In genomic region chr6:144008501-144009245, GRCh38 we compare ENCODE assay signal across 8 cellular contexts. TPM values are rescaled to one million over a fixed set of nuclear protein-coding genes. Genes with fewer than 3 reads are reported as not detected.
A peak's percentile ranks its signal among the peaks of the same experiment; 100 is the strongest.
DNase-seq lines count a peak whose midpoint lies in the region; ATAC-seq and TF ChIP-seq lines count a peak whose summit lies in the region.

No MANE protein-coding gene starts in this region.

- peaks cover 9% of the 10 kb centered on the region for H3K4me1 Mint-ChIP-seq in activated T-helper 2 cell treated with anti-CD3 and anti-CD28 coated beads, Interferon-gamma antibody, Interleukin-2, Interleukin-4, amounts not matched to agents 10 μg/mL and 5 μg/mL and 100 μg/mL, durations not matched to agents 14 hours and 24 hours and 36 hours (ENCODE audit: low read depth)
- H3K4me1 Mint-ChIP-seq in immature natural killer cell, result peaks cover 0 to 4% of the 10 kb centered on the region in 2 donors

- ATAC-seq in Right ventricle myocardium inferior (peak; percentile 27), HG03565 (IDR thresholded peaks at IDR 0.05; ENCODE audit: unreplicated experiment) (no peak)

- H3K4me3 Mint-ChIP-seq in activated T-helper 2 cell treated with anti-CD3 and anti-CD28 coated beads, Interferon-gamma antibody, Interleukin-2, Interleukin-4, amounts not matched to agents 10 μg/mL and 5 μg/mL and 100 μg/mL, durations not matched to agents 14 hours and 24 hours and 36 hours (ENCODE audit: low read depth), result peak overlapping the region; percentile 63
- H3K4me3 Mint-ChIP-seq in immature natural killer cell, result peak overlapping the region; percentile 58 to 69 (median 62)

- H3K4me1 ChIP-seq in suprapubic skin, result no peaks in the 10 kb centered on the region

- TF ChIP-seq POLR2A in suprapubic skin (IDR thresholded peaks at IDR 0.05), result no peak

- H3K27me3 ChIP-seq in suprapubic skin, result no peaks in the 10 kb centered on the region

- no peak for TF ChIP-seq EP300 in suprapubic skin (IDR thresholded peaks at IDR 0.05)

- H3K9me3 Mint-ChIP-seq in activated T-helper 2 cell treated with anti-CD3 and anti-CD28 coated beads, Interferon-gamma antibody, Interleukin-2, Interleukin-4, amounts not matched to agents 10 μg/mL and 5 μg/mL and 100 μg/mL, durations not matched to agents 14 hours and 24 hours and 36 hours, result no peaks in the 10 kb centered on the region
- no peaks in the 10 kb centered on the region for H3K9me3 Mint-ChIP-seq in immature natural killer cell

- H3K27me3 Mint-ChIP-seq in activated T-helper 2 cell treated with anti-CD3 and anti-CD28 coated beads, Interferon-gamma antibody, Interleukin-2, Interleukin-4, amounts not matched to agents 10 μg/mL and 5 μg/mL and 100 μg/mL, durations not matched to agents 14 hours and 24 hours and 36 hours (ENCODE audit: low read depth), result peaks cover 36% of the 10 kb centered on the region
- H3K27me3 Mint-ChIP-seq in immature natural killer cell (ENCODE audit: low read depth in 3 of 3), result peaks cover 3 to 15% (median 7%) of the 10 kb centered on the region in 3 donors

- no peak for TF ChIP-seq CTCF in suprapubic skin (IDR thresholded peaks at IDR 0.05)

- H3K4me3 ChIP-seq in suprapubic skin, result peak overlapping the region; percentile 70

- no peak overlapping the region for H3K27ac Mint-ChIP-seq in activated T-helper 2 cell treated with anti-CD3 and anti-CD28 coated beads, Interferon-gamma antibody, Interleukin-2, Interleukin-4, amounts not matched to agents 10 μg/mL and 5 μg/mL and 100 μg/mL, durations not matched to agents 14 hours and 24 hours and 36 hours
- no peak overlapping the region for H3K27ac Mint-ChIP-seq in immature natural killer cell

- peak overlapping the region; percentile 89 for H3K27ac ChIP-seq in suprapubic skin

- no peaks in the 10 kb centered on the region for H3K9me3 ChIP-seq in suprapubic skin

- intact Hi-C loops in Right ventricle myocardium inferior (cut with DNase I) (loop anchor here (5.0 kb wide), 1 partner anchor 331 kb away; the partner anchor contains the start of gene PHACTR2), cardiac septum (cut with DNase I) (loop anchor here (10.0 kb wide), 1 partner anchor 334 kb away; the partner anchor contains the start of gene PHACTR2)
- intact Hi-C loops in activated T-helper 2 cell treated with anti-CD3 and anti-CD28 coated beads, Interferon-gamma antibody, Interleukin-2, Interleukin-4, amounts not matched to agents 10 μg/mL and 5 μg/mL and 100 μg/mL, durations not matched to agents 14 hours and 24 hours and 36 hours (cut with micrococcal nuclease), result no loop called here

- DNase-seq in Right ventricle myocardium inferior (ENCODE audit: missing footprints), result peak; percentile 52
- no peak for DNase-seq in cardiac septum (ENCODE audit: low spot score)
- DNase-seq in activated T-helper 2 cell treated with anti-CD3 and anti-CD28 coated beads, Interferon-gamma antibody, Interleukin-2, Interleukin-4, amounts not matched to agents 10 μg/mL and 5 μg/mL and 100 μg/mL, durations not matched to agents 14 hours and 24 hours and 36 hours (ENCODE audit: low spot score), result no peak
- no peak for DNase-seq in immature natural killer cell
- peak in 1 of 2 donors; percentile 62 for DNase-seq in suprapubic skin (ENCODE audit: low spot score in 2 of 2)
- no peak for DNase-seq in midbrain (lab: John Stamatoyannopoulos, UW)
- DNase-seq in activated CD8-positive, alpha-beta memory T cell treated with anti-CD3 and anti-CD28 coated beads for 24 hours, result no peak

- 80% methylated on average over 13 of the region's 33 CpGs for WGBS in suprapubic skin

- H3K36me3 Mint-ChIP-seq in activated T-helper 2 cell treated with anti-CD3 and anti-CD28 coated beads, Interferon-gamma antibody, Interleukin-2, Interleukin-4, amounts not matched to agents 10 μg/mL and 5 μg/mL and 100 μg/mL, durations not matched to agents 14 hours and 24 hours and 36 hours (ENCODE audit: low read depth), result peaks cover 7% of the 10 kb centered on the region
- no peaks in the 10 kb centered on the region for H3K36me3 Mint-ChIP-seq in immature natural killer cell

- H3K36me3 ChIP-seq in suprapubic skin, result no peaks in the 10 kb centered on the region

RNA-seq across cellular contexts. Expression of gene PLAGL1, which starts 0.6 kb away (rescaled TPM):
- total RNA-seq in Right ventricle myocardium inferior (13.1 TPM), cardiac septum (13.0 TPM), suprapubic skin (10 to 100 TPM; 43.7 to 57.0 (median 51.2) TPM)
- 15.1 and 15.7 TPM in 2 replicates for total RNA-seq in activated T-helper 2 cell treated with anti-CD3 and anti-CD28 coated beads, Interferon-gamma antibody, Interleukin-2, Interleukin-4, amounts not matched to agents 10 μg/mL and 5 μg/mL and 100 μg/mL, durations not matched to agents 14 hours and 24 hours and 36 hours
- 1 to 10 TPM in 2 of 3 donors, not detected in 1; 2.4 to 2.9 TPM for polyA plus RNA-seq in immature natural killer cell
